In genomic region chr5:82882316-82882715, GRCh38 we compare ENCODE assay signal across 18 cellular contexts.
"Had no signal": no experiment of that assay in that cellular context is flagged by ENCODE, and none has a peak within 500 bp of the region (broad histone marks: within the 10 kb centered on the region; RNA-seq: fewer than 3 reads in every experiment).

No MANE protein-coding gene starts in this region.

- H3K27ac Mint-ChIP-seq: endodermal cell; stimulated activated memory B cell treated with anti-CD40 and anti-IgM and Interleukin-4, amounts not matched to agents 10 μg/mL and 1 μg/mL and 100 μg/mL, for 72 hours had no signal

- H3K4me3 Mint-ChIP-seq: endodermal cell; naive B cell; nephron; stimulated activated memory B cell treated with anti-CD40 and anti-IgM and Interleukin-4, amounts not matched to agents 10 μg/mL and 1 μg/mL and 100 μg/mL, for 72 hours had no signal

- H3K4me1 ChIP-seq: parathyroid adenoma, prostate gland, right lobe of liver had no signal

- H3K27ac ChIP-seq: coronary artery, heart left ventricle, parathyroid adenoma, prostate gland, right lobe of liver had no signal

- H3K4me1 Mint-ChIP-seq: stimulated activated memory B cell treated with anti-CD40 and anti-IgM and Interleukin-4, amounts not matched to agents 10 μg/mL and 1 μg/mL and 100 μg/mL, for 72 hours had no signal

- H3K9me3 ChIP-seq: prostate gland, right lobe of liver had no signal

- H3K27me3 Mint-ChIP-seq: naive B cell had no signal

- H3K36me3 ChIP-seq: heart left ventricle, prostate gland, right lobe of liver had no signal

- ATAC-seq: heart left ventricle; left colon; left ventricle myocardium superior; right lobe of liver; stimulated activated memory B cell treated with anti-CD40 and anti-IgM and Interleukin-4, amounts not matched to agents 10 μg/mL and 1 μg/mL and 100 μg/mL, for 72 hours had no signal

- DNase-seq: effector CD4-positive, alpha-beta T cell; endodermal cell; erythroblast; foreskin melanocyte; heart left ventricle; hippocampal formation; left colon; left ventricle myocardium superior; mesendoderm; naive B cell; right lobe of liver; stimulated activated CD4-positive, alpha-beta T cell treated with anti-CD3 and anti-CD28 coated beads, Interleukin-4, amount 100 ng/mL, for 24 hours; trophoblast cell had no signal

- H3K27me3 ChIP-seq: heart left ventricle, right lobe of liver had no signal

- H3K36me3 Mint-ChIP-seq: stimulated activated memory B cell treated with anti-CD40 and anti-IgM and Interleukin-4, amounts not matched to agents 10 μg/mL and 1 μg/mL and 100 μg/mL, for 72 hours had no signal

- H3K4me3 ChIP-seq: coronary artery, heart left ventricle, prostate gland, right lobe of liver had no signal
